1 cellular context compared by ENCODE assay signal in the genomic region with DNA sequence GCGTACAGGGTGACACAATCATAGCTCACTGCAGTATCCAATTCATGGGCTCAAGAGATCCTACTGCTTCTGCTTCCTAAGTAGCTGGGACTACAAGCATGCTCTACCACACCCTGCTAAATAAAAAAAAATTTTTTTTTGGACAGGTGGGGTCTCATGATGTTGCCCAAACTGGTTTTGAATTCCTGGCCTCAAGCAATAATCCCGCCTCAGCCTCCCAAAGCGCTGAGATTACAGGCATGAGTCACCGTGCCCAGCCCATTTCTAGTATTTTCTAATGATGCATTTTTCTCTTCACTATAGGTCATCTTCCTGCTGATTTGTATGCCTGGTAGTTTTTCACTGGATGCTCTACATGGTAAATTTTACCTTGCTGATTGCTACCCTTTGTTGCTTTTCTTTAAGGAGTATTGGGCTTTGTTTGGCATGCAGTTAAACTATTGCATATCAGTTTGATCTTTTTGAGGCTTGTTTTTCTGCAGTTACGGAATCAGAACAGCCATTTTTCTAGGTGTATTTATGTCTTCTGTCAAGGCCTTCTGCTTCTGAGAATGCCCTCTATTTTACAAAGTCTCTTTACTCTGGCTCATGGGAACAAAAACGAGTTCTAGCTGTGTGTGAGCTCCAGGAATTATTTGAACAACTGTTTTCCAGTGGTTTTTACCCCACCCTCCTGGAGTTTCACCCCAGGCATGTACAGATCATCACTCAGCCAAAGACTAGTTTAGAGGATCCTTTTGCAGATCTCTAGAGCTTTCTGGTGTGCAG.
TF ChIP-seq lines count a peak whose summit lies in the region.

No MANE protein-coding gene starts in this region.

TF ChIP-seq in HCT116, 20 proteins besides CTCF, POLR2A, EP300 and RAD21:
- TF ChIP-seq CEBPB (IDR thresholded peaks at IDR 0.05; ENCODE audit: low read depth) (no peak), CBX3 (IDR thresholded peaks at IDR 0.05; ENCODE audit: low read depth) (no peak), ELF1 (IDR thresholded peaks at IDR 0.05; ENCODE audit: borderline replicate concordance, low read depth) (no peak)
TF ChIP-seq in HCT116: peak in this region for 0.
